Comparison of ENCODE assay signal across 1 cellular context in the genomic region with DNA sequence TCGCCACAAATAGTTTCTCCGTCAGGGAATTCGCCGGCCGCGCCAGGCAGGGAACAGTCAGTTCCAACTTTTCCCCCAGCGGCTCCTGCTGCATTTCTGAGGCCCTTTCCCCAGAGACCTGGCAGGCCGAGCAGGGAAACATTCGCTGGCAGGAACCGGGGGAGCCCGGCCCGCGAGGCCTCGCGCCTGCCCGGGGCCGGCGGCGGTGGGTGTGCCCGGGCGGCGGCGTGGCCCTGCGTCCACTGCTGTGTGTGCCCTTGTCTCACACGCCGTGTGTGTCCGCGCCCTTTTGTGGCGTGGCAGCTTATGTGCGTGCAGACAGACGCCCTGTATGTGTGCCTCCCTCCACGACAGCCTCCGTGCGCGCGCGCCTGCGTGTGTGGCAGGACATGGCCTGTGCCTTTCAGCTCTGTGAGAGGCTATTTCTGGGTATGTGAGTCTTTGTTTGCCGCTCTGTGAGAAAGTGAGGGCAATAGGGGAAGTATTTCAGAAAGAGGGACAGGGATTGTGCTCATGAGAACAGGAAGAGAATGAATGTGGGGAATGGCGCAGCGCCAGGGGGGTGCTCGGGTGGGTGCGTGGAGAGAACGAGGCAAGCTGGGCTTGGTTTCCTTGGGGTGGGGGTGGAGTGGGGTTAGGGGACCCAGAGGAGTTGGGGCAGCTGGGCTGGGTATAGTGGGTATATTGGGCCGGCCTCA.
TF ChIP-seq lines count a peak whose summit lies in the region.

No MANE protein-coding gene starts in this region.

TF ChIP-seq in GM23338, 12 proteins besides CTCF, POLR2A, EP300 and RAD21 (continued from another document):
- TF ChIP-seq ZNF331 (CRISPR knock-in tag; IDR thresholded peaks at IDR 0.05; ENCODE audit: low read depth) (no peak), POLR2AphosphoS5 (IDR thresholded peaks at IDR 0.05; ENCODE audit: low read depth) (no peak), NANOG (IDR thresholded peaks at IDR 0.05; ENCODE audit: borderline replicate concordance) (no peak)
TF ChIP-seq in GM23338: peak in this region for 1.
